In the genomic region with DNA sequence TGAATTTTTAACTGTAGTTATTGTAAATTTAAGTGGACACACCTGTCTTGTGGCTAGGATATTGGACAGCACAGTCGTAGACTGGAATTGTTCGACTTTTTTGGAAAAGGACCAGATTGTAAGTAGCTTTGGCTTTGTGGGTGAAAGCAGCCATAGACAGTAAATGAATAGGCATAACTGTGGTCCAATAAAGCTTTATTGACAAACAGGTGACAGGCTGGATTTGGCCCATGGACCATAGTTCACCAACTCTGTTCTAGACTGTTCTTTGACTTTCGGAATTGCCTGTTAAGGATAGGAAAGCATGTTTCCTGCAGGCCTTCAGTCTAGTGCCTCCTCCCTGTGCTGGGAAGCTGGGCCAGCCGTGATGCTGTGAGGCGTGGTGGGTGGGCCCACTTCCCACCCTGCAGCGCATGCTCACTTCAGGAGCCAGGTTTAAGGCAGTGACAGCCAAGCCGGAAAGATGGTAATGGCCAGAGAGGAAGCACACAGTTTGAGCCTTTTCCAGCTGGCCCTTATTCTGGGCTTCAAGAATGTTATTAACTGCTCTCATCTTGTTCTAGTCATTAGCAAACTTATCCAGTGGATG, we compare ENCODE assay signal across 1 cellular context.
TF ChIP-seq lines count a peak whose summit lies in the region.

No MANE protein-coding gene starts in this region.

TF ChIP-seq in GM12878, 131 proteins besides CTCF, POLR2A, EP300 and RAD21 (continued from another document):
- TF ChIP-seq ZBTB40 (IDR thresholded peaks at IDR 0.05; ENCODE audit: borderline replicate concordance) (peak; percentile 91), EZH2 (IDR thresholded peaks at IDR 0.05; ENCODE audit: borderline replicate concordance, control insufficient read depth, low read depth, low read length) (no peak), USF2 (IDR thresholded peaks at IDR 0.05; ENCODE audit: borderline replicate concordance, low read depth, low read length) (no peak)
